ENCODE assay signal across 29 cellular contexts in genomic region chr11:35864131-35864530, GRCh38.
"Had no signal": no experiment of that assay in that cellular context is flagged by ENCODE, and none has a peak within 500 bp of the region (broad histone marks: within the 10 kb centered on the region; RNA-seq: fewer than 3 reads in every experiment).

No MANE protein-coding gene starts in this region.

- H3K4me3 ChIP-seq: adrenal gland, ascending aorta, body of pancreas, breast epithelium, cardiac muscle cell had no signal

- H3K36me3 ChIP-seq: adrenal gland, ascending aorta, brain microvascular endothelial cell, breast epithelium, cardiac muscle cell had no signal

- H3K27me3 ChIP-seq: adrenal gland, ascending aorta, body of pancreas, brain microvascular endothelial cell, breast epithelium, cardiac muscle cell had no signal

- DNase-seq: activated effector memory CD4-positive, alpha-beta T cell treated with anti-CD3 and anti-CD28 coated beads, Interleukin-2, amount 50 U/mL, for 16 hours; activated gamma-delta T cell; activated gamma-delta T cell treated with Interleukin-2 at 50 U/mL for 16 hours; activated naive CD4-positive, alpha-beta T cell; activated naive CD4-positive, alpha-beta T cell treated with anti-CD3 and anti-CD28 coated beads for 36 hours; activated naive CD4-positive, alpha-beta T cell treated with anti-CD3 and anti-CD28 coated beads, Interleukin-2, amount 10 ng/mL, durations not matched to agents 7 days and 5 days; activated naive CD4-positive, alpha-beta T cell treated with anti-CD3 and anti-CD28 coated beads, Interleukin-2, amount 50 U/mL, for 16 hours; activated naive CD4-positive, alpha-beta T cell treated with Interleukin-2 at 50 U/mL for 16 hours; activated naive CD8-positive, alpha-beta T cell treated with anti-CD3 and anti-CD28 coated beads for 36 hours; activated naive CD8-positive, alpha-beta T cell treated with anti-CD3 and anti-CD28 coated beads, Interleukin-2, amount 10 ng/mL, durations not matched to agents 7 days and 5 days; activated naive CD8-positive, alpha-beta T cell treated with anti-CD3 and anti-CD28 coated beads, Interleukin-2, amount 50 U/mL, for 24 hours; activated T-cell treated with anti-CD3 and anti-CD28 coated beads, Interleukin-2, amount 50 U/mL, for 1 hour; activated T-cell treated with anti-CD3 and anti-CD28 coated beads, Interleukin-2, amount 50 U/mL, for 24 hours; activated T-cell treated with anti-CD3 and anti-CD28 coated beads, Interleukin-2, amount 50 U/mL, for 4 hours; activated T-cell treated with anti-CD3 and anti-CD28 coated beads, Interleukin-2, amount 50 U/mL, for 48 hours; activated T-cell treated with anti-CD3 and anti-CD28 coated beads, Interleukin-2, amount 50 U/mL, for 72 hours; adrenal gland; amniotic stem cell; amygdala; anterior cingulate cortex; aorta; body of pancreas; brain microvascular endothelial cell; caudate nucleus; central memory CD4-positive, alpha-beta T cell; cerebellar nuclear complex had no signal

- H3K4me1 ChIP-seq: adrenal gland, ascending aorta, body of pancreas, breast epithelium had no signal

- H3K27ac ChIP-seq: adrenal gland, ascending aorta, body of pancreas, brain microvascular endothelial cell, breast epithelium, cardiac muscle cell had no signal

- H3K9me3 ChIP-seq: adrenal gland had no signal
